27 cellular contexts compared by ENCODE assay signal in the genomic region with DNA sequence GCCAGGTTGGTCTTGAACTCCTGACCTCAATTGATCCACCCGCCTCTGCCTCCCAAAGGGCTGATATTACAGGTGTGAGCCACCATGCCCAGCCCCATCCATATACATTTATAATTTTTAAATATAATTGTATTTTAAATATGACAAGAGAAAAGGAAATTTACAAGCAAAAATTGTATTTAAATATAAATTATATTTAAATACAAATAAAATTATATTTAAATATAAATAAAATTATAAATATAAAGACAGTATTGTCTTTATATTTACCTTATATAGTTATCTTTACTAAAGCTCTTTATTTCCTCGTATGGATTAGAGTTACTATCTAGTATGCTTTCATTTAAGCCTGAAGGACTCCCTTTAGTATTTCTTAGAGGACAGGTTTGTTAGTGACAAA.
"Had no signal": no experiment of that assay in that cellular context is flagged by ENCODE, and none has a peak within 500 bp of the region (broad histone marks: within the 10 kb centered on the region; RNA-seq: fewer than 3 reads in every experiment).

No MANE protein-coding gene starts in this region.

- H3K4me2 ChIP-seq: hepatocyte had no signal

- H3K79me2 ChIP-seq: hepatocyte had no signal

- H3K27me3 ChIP-seq: dorsolateral prefrontal cortex, esophagus squamous epithelium, gastroesophageal sphincter, heart left ventricle, hepatocyte, left lung had no signal

- H3K9me3 ChIP-seq: esophagus squamous epithelium, gastroesophageal sphincter, heart left ventricle, left lung, lower lobe of right lung, mucosa of descending colon had no signal

- H3K36me3 ChIP-seq: esophagus squamous epithelium, gastroesophageal sphincter, heart left ventricle, left lung, lower lobe of right lung had no signal

- FAIRE-seq: colon, endometrium, keratinocyte had no signal

- H3K27ac ChIP-seq: coronary artery, dorsolateral prefrontal cortex, epithelial cell of prostate, esophagus squamous epithelium, gastroesophageal sphincter, heart left ventricle, hepatocyte, left lung, lower lobe of right lung had no signal

- DNase-seq: dermis blood vessel endothelial cell; dorsolateral prefrontal cortex; effector CD4-positive, alpha-beta T cell; effector memory CD4-positive, alpha-beta T cell; erythroblast; esophagus squamous epithelium; foreskin fibroblast; foreskin melanocyte; heart left ventricle; hypothalamus; immature natural killer cell; left cardiac atrium; left lung; left ventricle myocardium superior; lower lobe of right lung; mesenchymal stem cell; mucosa of descending colon; naive B cell; naive thymus-derived CD8-positive, alpha-beta T cell had no signal

- H2AFZ ChIP-seq: hepatocyte had no signal

- H3K4me3 ChIP-seq: coronary artery, dorsolateral prefrontal cortex, esophagus squamous epithelium, gastroesophageal sphincter, heart left ventricle, hepatocyte, left lung, lower lobe of right lung, mucosa of descending colon had no signal

- ATAC-seq: esophagus mucosa; gastroesophageal sphincter; heart left ventricle; left cardiac atrium; left lung; left ventricle myocardium superior; lower lobe of right lung; mucosa of descending colon; naive thymus-derived CD8-positive, alpha-beta T cell had no signal

- H3K4me1 ChIP-seq: esophagus squamous epithelium, gastroesophageal sphincter, heart left ventricle, left lung, lower lobe of right lung had no signal
